In the genomic region with DNA sequence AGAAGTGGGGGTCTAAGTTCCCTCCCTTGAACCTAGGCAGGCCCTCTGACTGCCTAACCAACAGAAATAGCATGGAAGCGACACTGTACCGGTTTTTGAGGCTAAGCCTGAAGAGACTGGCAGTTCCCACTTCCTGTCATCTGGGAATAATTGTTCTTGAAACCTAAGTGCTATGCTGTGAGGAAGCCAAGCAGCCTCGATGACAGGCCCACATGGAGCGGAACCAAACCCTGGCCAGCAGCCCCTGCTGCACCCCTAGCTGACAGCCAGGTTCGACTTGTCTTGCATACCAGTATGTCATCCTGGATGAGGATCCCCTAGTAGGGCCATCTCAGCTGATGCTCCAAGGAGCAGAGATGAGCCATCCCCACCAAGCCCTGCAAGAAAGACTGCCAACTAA, we compare ENCODE assay signal across 8 cellular contexts. TPM values are rescaled to one million over a fixed set of nuclear protein-coding genes. Genes with fewer than 3 reads are reported as not detected.
DNase-seq lines count a peak whose midpoint lies in the region; ATAC-seq and TF ChIP-seq lines count a peak whose summit lies in the region.

No MANE protein-coding gene starts in this region.

- peak overlapping the region; percentile 93 for H3K27ac Mint-ChIP-seq in activated T-helper 1 cell treated with anti-CD3 and anti-CD28 coated beads, Interleukin-12 subunit alpha, Interleukin-12 subunit beta, Interleukin-2, Interleukin-4 antibody, amounts not matched to agents 30 ng/mL and 10 ng/mL and 1 ng/mL, durations not matched to agents 14 hours and 24 hours and 36 hours
- peak overlapping the region; percentile 92 for H3K27ac Mint-ChIP-seq in neural progenitor cell

- in situ Hi-C loops in KBM-7 (cut with MboI; ENCODE audit: low pct_unique_long_range_greater_than_20kb, low sequenced_read_pairs): no loop called here

- H3K4me3 Mint-ChIP-seq in activated T-helper 1 cell treated with anti-CD3 and anti-CD28 coated beads, Interleukin-12 subunit alpha, Interleukin-12 subunit beta, Interleukin-2, Interleukin-4 antibody, amounts not matched to agents 30 ng/mL and 10 ng/mL and 1 ng/mL, durations not matched to agents 14 hours and 24 hours and 36 hours: no peak overlapping the region
- H3K4me3 Mint-ChIP-seq in neural progenitor cell: no peak overlapping the region

- no peaks in the 10 kb centered on the region for H3K9me3 ChIP-seq in neural progenitor cell (ENCODE audit: low read depth)

- no peak overlapping the region for H3K9ac ChIP-seq in neural progenitor cell

- no peak overlapping the region for H3K4me3 ChIP-seq in neural progenitor cell

- H3K27ac ChIP-seq in neural progenitor cell: no peak overlapping the region

- H3F3A ChIP-seq in neural progenitor cell (ENCODE audit: low read depth): peaks cover 25% of the 10 kb centered on the region

- H4K20me1 ChIP-seq in neural progenitor cell (ENCODE audit: low read depth): no peaks in the 10 kb centered on the region

- intact Hi-C loops in activated T-helper 1 cell treated with anti-CD3 and anti-CD28 coated beads, Interleukin-12 subunit alpha, Interleukin-12 subunit beta, Interleukin-2, Interleukin-4 antibody, amounts not matched to agents 30 ng/mL and 10 ng/mL and 1 ng/mL, durations not matched to agents 14 hours and 24 hours and 36 hours (cut with micrococcal nuclease): no loop called here

- peaks cover 16% of the 10 kb centered on the region for H3K36me3 Mint-ChIP-seq in activated T-helper 1 cell treated with anti-CD3 and anti-CD28 coated beads, Interleukin-12 subunit alpha, Interleukin-12 subunit beta, Interleukin-2, Interleukin-4 antibody, amounts not matched to agents 30 ng/mL and 10 ng/mL and 1 ng/mL, durations not matched to agents 14 hours and 24 hours and 36 hours (ENCODE audit: low read depth)
- no peaks in the 10 kb centered on the region for H3K36me3 Mint-ChIP-seq in neural progenitor cell

- peaks cover 22% of the 10 kb centered on the region for H3K4me1 ChIP-seq in neural progenitor cell

- H3K9me3 Mint-ChIP-seq in activated T-helper 1 cell treated with anti-CD3 and anti-CD28 coated beads, Interleukin-12 subunit alpha, Interleukin-12 subunit beta, Interleukin-2, Interleukin-4 antibody, amounts not matched to agents 30 ng/mL and 10 ng/mL and 1 ng/mL, durations not matched to agents 14 hours and 24 hours and 36 hours: peaks cover 4% of the 10 kb centered on the region
- H3K9me3 Mint-ChIP-seq in neural progenitor cell: no peaks in the 10 kb centered on the region

- H3K4me1 Mint-ChIP-seq in activated T-helper 1 cell treated with anti-CD3 and anti-CD28 coated beads, Interleukin-12 subunit alpha, Interleukin-12 subunit beta, Interleukin-2, Interleukin-4 antibody, amounts not matched to agents 30 ng/mL and 10 ng/mL and 1 ng/mL, durations not matched to agents 14 hours and 24 hours and 36 hours (ENCODE audit: low read depth): peaks cover 80% of the 10 kb centered on the region
- H3K4me1 Mint-ChIP-seq in neural progenitor cell: peaks cover 31% of the 10 kb centered on the region

- H2AFZ ChIP-seq in neural progenitor cell (replicated peaks): no peak overlapping the region

- H3K27me3 Mint-ChIP-seq in activated T-helper 1 cell treated with anti-CD3 and anti-CD28 coated beads, Interleukin-12 subunit alpha, Interleukin-12 subunit beta, Interleukin-2, Interleukin-4 antibody, amounts not matched to agents 30 ng/mL and 10 ng/mL and 1 ng/mL, durations not matched to agents 14 hours and 24 hours and 36 hours (ENCODE audit: insufficient read depth): no peaks in the 10 kb centered on the region
- H3K27me3 Mint-ChIP-seq in neural progenitor cell (ENCODE audit: insufficient read depth, low read depth): peaks cover 15% of the 10 kb centered on the region

- no peak for ATAC-seq in HG02798 (IDR thresholded peaks at IDR 0.05; ENCODE audit: poor library complexity, unreplicated experiment)

- no peak overlapping the region for H3K4me2 ChIP-seq in neural progenitor cell

- peak; percentile 56 for DNase-seq in NCI-H1105 treated with DMSO at 0.1 percent for 48 hours (lab: John Stamatoyannopoulos, UW)
- no peak for DNase-seq in NCI-H1105 (lab: John Stamatoyannopoulos, UW)
- DNase-seq in KBM-7: peak; percentile 51
- no peak for DNase-seq in activated T-helper 1 cell treated with anti-CD3 and anti-CD28 coated beads, Interleukin-12 subunit alpha, Interleukin-12 subunit beta, Interleukin-2, Interleukin-4 antibody, amounts not matched to agents 30 ng/mL and 10 ng/mL and 1 ng/mL, durations not matched to agents 14 hours and 24 hours and 36 hours (ENCODE audit: low spot score)
- no peak for DNase-seq in neural progenitor cell (ENCODE audit: low spot score)
- no peak for DNase-seq in hypothalamus (lab: John Stamatoyannopoulos, UW)
- DNase-seq in foreskin melanocyte: no peak

- H3K79me2 ChIP-seq in neural progenitor cell (ENCODE audit: low read depth): no peaks in the 10 kb centered on the region

- H3K36me3 ChIP-seq in neural progenitor cell: no peaks in the 10 kb centered on the region

- no peak for TF ChIP-seq CTCF in neural progenitor cell (IDR thresholded peaks at IDR 0.05)

- peaks cover 29% of the 10 kb centered on the region for H3K27me3 ChIP-seq in neural progenitor cell

RNA-seq across cellular contexts. Expression of a gene that starts 6.4 kb away (rescaled TPM):
- 4.5 and 5.4 TPM in 2 replicates for total RNA-seq in activated T-helper 1 cell treated with anti-CD3 and anti-CD28 coated beads, Interleukin-12 subunit alpha, Interleukin-12 subunit beta, Interleukin-2, Interleukin-4 antibody, amounts not matched to agents 30 ng/mL and 10 ng/mL and 1 ng/mL, durations not matched to agents 14 hours and 24 hours and 36 hours
- total RNA-seq in neural progenitor cell (ENCODE audit: low replicate concordance): 0.84 TPM in 1 of 2 replicates, not detected in the other

Comparison
In these comparisons a context has a peak if more than half of its experiments do, and no peak if none do; other contexts are left out.
1. DNase-seq: peak in NCI-H1105 treated with DMSO at 0.1 percent for 48 hours (single experiment) and KBM-7 (single experiment); none in NCI-H1105 (single experiment), activated T-helper 1 cell treated with anti-CD3 and anti-CD28 coated beads, Interleukin-12 subunit alpha, Interleukin-12 subunit beta, Interleukin-2, Interleukin-4 antibody, amounts not matched to agents 30 ng/mL and 10 ng/mL and 1 ng/mL, durations not matched to agents 14 hours and 24 hours and 36 hours (single experiment), neural progenitor cell (single experiment), hypothalamus (0 of 51) and foreskin melanocyte (single experiment).